In the genomic region with DNA sequence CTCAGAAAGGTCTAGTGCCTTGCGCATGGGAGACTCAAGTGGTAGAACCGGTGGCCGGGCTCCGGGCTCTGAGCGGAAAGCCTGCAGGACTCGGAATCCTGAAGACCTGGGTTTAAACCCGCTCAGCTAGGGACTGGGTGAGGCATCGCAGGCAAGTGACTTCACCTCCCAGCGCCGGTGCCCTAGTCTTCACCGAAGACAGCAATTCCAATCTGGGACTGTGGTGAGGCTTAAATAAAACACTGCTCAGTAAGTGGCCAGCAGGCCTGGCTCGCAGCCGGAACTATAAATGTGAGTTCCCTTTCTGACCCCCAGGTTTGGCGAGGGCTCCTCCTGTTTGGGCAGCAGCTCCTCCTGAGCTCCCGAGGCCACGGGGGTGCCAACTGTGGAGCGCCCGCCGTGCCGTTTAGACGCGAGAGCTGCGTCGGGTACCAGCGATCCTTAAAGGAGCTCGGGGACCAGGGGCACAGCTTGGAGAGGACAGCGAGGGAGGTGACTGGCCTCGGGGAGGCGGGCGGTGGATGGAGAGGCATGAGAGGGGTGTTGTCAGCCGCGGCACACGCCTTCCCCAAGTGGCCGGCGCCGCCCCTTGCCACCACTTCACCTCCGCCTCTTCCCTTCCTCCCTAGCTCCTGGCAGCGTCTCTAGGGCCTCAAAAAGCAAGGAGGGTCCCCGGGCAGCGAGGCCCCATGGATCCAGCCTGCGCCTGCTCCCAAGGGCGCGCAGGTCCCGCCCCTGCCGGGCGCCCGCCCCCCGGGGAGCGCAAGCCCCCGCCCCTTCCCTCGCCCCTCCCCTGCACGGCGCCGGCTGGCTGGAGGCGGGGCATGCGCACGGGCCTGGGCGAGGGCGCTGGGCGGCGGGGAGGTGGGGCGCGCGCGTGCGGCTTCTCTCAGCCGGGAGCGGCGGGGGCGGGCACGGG, we compare ENCODE assay signal across 8 cellular contexts. TPM values are rescaled to one million over a fixed set of nuclear protein-coding genes. Genes with fewer than 3 reads are reported as not detected.
DNase-seq lines count a peak whose midpoint lies in the region; ATAC-seq and TF ChIP-seq lines count a peak whose summit lies in the region.

No MANE protein-coding gene starts in this region.

- DNase-seq in AG09309 (ENCODE audit: low read depth), result peak; percentile 62
- peak; percentile 73 to 85 for DNase-seq in NCI-H446 (lab: John Stamatoyannopoulos, UW)
- DNase-seq in activated CD4-positive, alpha-beta T cell treated with anti-CD3 and anti-CD28 coated beads for 36 hours, result peak; percentile 90
- DNase-seq in choroid plexus epithelial cell (ENCODE audit: low read depth), result peak; percentile 89
- peak; percentile 60 to 80 for DNase-seq in stimulated activated CD4-positive, alpha-beta T cell treated with anti-CD3 and anti-CD28 coated beads, Interleukin-1b, Interleukin-23, amount 100 ng/mL, for 1 hour (ENCODE audit: low read depth in 2 of 2)

- H3K36me3 Mint-ChIP-seq in activated CD4-positive, alpha-beta T cell treated with anti-CD3 and anti-CD28 coated beads for 36 hours (ENCODE audit: low read depth), result no peaks in the 10 kb centered on the region

- no peaks in the 10 kb centered on the region for H3K27me3 ChIP-seq in layer of hippocampus (ENCODE audit: control insufficient read depth, insufficient read depth, low read length)

- H3K27ac ChIP-seq in layer of hippocampus (ENCODE audit: low read depth, low read length), result peak overlapping the region; percentile 85

- intact Hi-C loops in activated CD4-positive, alpha-beta T cell treated with anti-CD3 and anti-CD28 coated beads for 36 hours (cut with DNase I, micrococcal nuclease), result loop anchor here (1.0 to 10.0 kb wide), 9 partner anchors 95 to 1208 kb away; a partner anchor contains a TSS

- H3K4me3 Mint-ChIP-seq in activated CD4-positive, alpha-beta T cell treated with anti-CD3 and anti-CD28 coated beads for 36 hours, result peak overlapping the region; percentile 80

- H3K4me3 ChIP-seq in AG09309 (ENCODE audit: control insufficient read depth, low read depth, low read length) (peak overlapping the region; percentile 38), choroid plexus epithelial cell (ENCODE audit: low read depth, low read length) (peak overlapping the region; percentile 71)

- H3K9me3 Mint-ChIP-seq in activated CD4-positive, alpha-beta T cell treated with anti-CD3 and anti-CD28 coated beads for 36 hours (ENCODE audit: low read depth), result no peaks in the 10 kb centered on the region

- POLR2A ChIA-PET in activated CD4-positive, alpha-beta T cell treated with anti-CD3 and anti-CD28 coated beads for 36 hours (lab: Charles Lee), result no interaction called here

- H3K4me1 Mint-ChIP-seq in activated CD4-positive, alpha-beta T cell treated with anti-CD3 and anti-CD28 coated beads for 36 hours, result peaks cover 12% of the 10 kb centered on the region

- ATAC-seq in GM19043 (IDR thresholded peaks at IDR 0.05; ENCODE audit: low read depth, unreplicated experiment) (peak; percentile 81), HG03354 (IDR thresholded peaks at IDR 0.05; ENCODE audit: poor library complexity, severe bottlenecking, unreplicated experiment) (peak; percentile 86)
- peak; percentile 98 for ATAC-seq in activated CD4-positive, alpha-beta T cell treated with anti-CD3 and anti-CD28 coated beads for 36 hours

- CTCF ChIA-PET in activated CD4-positive, alpha-beta T cell treated with anti-CD3 and anti-CD28 coated beads for 36 hours (lab: Charles Lee), result interaction anchor here (0.5 to 1.8 kb wide), 4 partner anchors 51 to 968 kb away, joined by 3 to 7 read pairs (median 4); no protein-coding TSS in a partner anchor

- no peak overlapping the region for H3K27ac Mint-ChIP-seq in activated CD4-positive, alpha-beta T cell treated with anti-CD3 and anti-CD28 coated beads for 36 hours

- H3K27me3 Mint-ChIP-seq in activated CD4-positive, alpha-beta T cell treated with anti-CD3 and anti-CD28 coated beads for 36 hours, result peaks cover 47% of the 10 kb centered on the region

- no peak for TF ChIP-seq CTCF in AG09309 (IDR thresholded peaks at IDR 0.05; ENCODE audit: control insufficient read depth, insufficient read depth, low read depth, low read length, missing control alignments)
- TF ChIP-seq CTCF in choroid plexus epithelial cell (conservative IDR thresholded peaks at IDR 0.05; ENCODE audit: low read depth, low read length), result no peak

RNA-seq across cellular contexts. Expression of a gene that starts 0.7 kb away (rescaled TPM):
- total RNA-seq in activated CD4-positive, alpha-beta T cell treated with anti-CD3 and anti-CD28 coated beads for 36 hours, result under 1 TPM; 0.14 to 0.35 TPM

Comparison
In these comparisons a context has a peak if more than half of its experiments do, and no peak if none do; other contexts are left out.
1. Peak in every context shown above with its lines: DNase-seq, ATAC-seq, H3K4me3 ChIP-seq and H3K27ac ChIP-seq.